Comparison of ENCODE assay signal across 12 cellular contexts in the genomic region with DNA sequence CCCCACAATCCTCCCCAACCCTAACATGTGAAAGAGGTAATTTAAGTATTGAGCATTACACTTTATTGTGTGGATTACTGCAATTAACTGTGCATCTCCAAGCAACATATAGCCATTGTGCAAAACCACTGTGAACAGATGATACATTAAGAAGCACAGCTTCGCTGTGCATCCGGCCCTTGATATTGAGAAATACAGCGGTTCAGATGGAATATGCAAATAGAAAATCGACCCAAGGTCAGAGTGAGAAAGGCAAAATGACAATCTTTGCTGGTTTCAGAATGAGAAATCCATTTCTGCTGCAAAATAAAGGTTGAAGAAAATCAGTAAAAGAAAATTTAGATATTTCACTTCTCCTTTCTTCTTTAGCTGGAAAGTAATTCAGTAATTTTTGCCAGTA.
"Had no signal": no experiment of that assay in that cellular context is flagged by ENCODE, and none has a peak within 500 bp of the region (broad histone marks: within the 10 kb centered on the region; RNA-seq: fewer than 3 reads in every experiment).

No MANE protein-coding gene starts in this region.

- H3K4me1 Mint-ChIP-seq: activated naive CD4-positive, alpha-beta T cell treated with anti-CD3 and anti-CD28 coated beads, Interleukin-2, amount 10 ng/mL, durations not matched to agents 7 days and 5 days; memory B cell; naive thymus-derived CD4-positive, alpha-beta T cell had no signal

- H3K36me3 Mint-ChIP-seq: activated naive CD4-positive, alpha-beta T cell treated with anti-CD3 and anti-CD28 coated beads, Interleukin-2, amount 10 ng/mL, durations not matched to agents 7 days and 5 days; memory B cell; naive thymus-derived CD4-positive, alpha-beta T cell had no signal

- H3K27ac Mint-ChIP-seq: activated naive CD4-positive, alpha-beta T cell treated with anti-CD3 and anti-CD28 coated beads, Interleukin-2, amount 10 ng/mL, durations not matched to agents 7 days and 5 days; activated T-cell treated with anti-CD3 and anti-CD28 coated beads, Interleukin-2, amount 50 U/mL, for 24 hours; memory B cell; naive thymus-derived CD4-positive, alpha-beta T cell had no signal

- DNase-seq: activated CD4-positive, alpha-beta T cell treated with anti-CD3 and anti-CD28 coated beads, Interleukin-2, amount 50 U/mL, for 48 hours; activated naive CD4-positive, alpha-beta T cell treated with anti-CD3 and anti-CD28 coated beads, Interleukin-2, amount 10 ng/mL, durations not matched to agents 7 days and 5 days; activated T-cell treated with anti-CD3 and anti-CD28 coated beads, Interleukin-2, amount 50 U/mL, for 24 hours; foreskin melanocyte; left ventricle myocardium inferior; mucosa of descending colon; naive thymus-derived CD4-positive, alpha-beta T cell; stimulated activated CD4-positive, alpha-beta T cell treated with anti-CD3 and anti-CD28 coated beads, Interleukin-12 subunit alpha, Interleukin-12 subunit beta, amount 100 ng/mL, for 4 hours; stimulated activated CD4-positive, alpha-beta T cell treated with anti-CD3 and anti-CD28 coated beads, Interleukin-2, amount 100 ng/mL, for 24 hours; tibial artery; uterus had no signal

- H3K4me3 Mint-ChIP-seq: activated naive CD4-positive, alpha-beta T cell treated with anti-CD3 and anti-CD28 coated beads, Interleukin-2, amount 10 ng/mL, durations not matched to agents 7 days and 5 days; activated T-cell treated with anti-CD3 and anti-CD28 coated beads, Interleukin-2, amount 50 U/mL, for 24 hours; memory B cell; naive thymus-derived CD4-positive, alpha-beta T cell had no signal

- ATAC-seq: mucosa of descending colon; naive thymus-derived CD4-positive, alpha-beta T cell had no signal

- H3K27me3 Mint-ChIP-seq: activated naive CD4-positive, alpha-beta T cell treated with anti-CD3 and anti-CD28 coated beads, Interleukin-2, amount 10 ng/mL, durations not matched to agents 7 days and 5 days; activated T-cell treated with anti-CD3 and anti-CD28 coated beads, Interleukin-2, amount 50 U/mL, for 24 hours; memory B cell; naive thymus-derived CD4-positive, alpha-beta T cell had no signal

- H3K9me3 Mint-ChIP-seq: memory B cell had no signal
